Comparison of ENCODE assay signal across 20 cellular contexts in the genomic region with DNA sequence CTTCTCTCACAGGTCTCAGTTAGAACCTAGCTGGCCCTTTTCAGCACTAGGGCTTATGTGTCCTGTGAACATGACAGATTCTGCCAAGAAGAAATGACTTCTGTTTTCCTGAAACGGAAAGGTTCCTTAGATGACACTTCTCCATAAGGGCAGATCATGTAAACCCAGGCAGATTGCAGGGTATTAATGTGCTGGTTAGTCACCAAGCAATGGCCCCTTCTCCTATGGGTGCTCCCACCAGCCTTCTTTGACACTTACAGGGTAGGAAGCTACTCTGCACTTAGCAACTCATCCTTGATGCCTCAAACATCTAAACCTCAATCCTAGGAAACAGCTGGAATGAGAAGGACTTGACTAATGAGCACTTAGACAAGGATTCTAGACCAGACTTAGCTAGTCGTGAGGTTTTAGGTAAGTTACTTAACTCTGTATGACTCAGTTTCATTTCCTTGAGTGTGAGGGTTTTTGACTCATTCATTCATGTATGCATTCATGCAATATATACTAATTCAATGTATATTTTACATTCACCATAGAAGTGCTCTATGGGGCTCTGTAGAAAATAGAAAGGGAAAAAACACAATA.
"Had no signal": no experiment of that assay in that cellular context is flagged by ENCODE, and none has a peak within 500 bp of the region (broad histone marks: within the 10 kb centered on the region; RNA-seq: fewer than 3 reads in every experiment).

No MANE protein-coding gene starts in this region.

- ATAC-seq: activated CD8-positive, alpha-beta memory T cell treated with anti-CD3 and anti-CD28 coated beads, Interleukin-2, amount 10 ng/mL, durations not matched to agents 7 days and 5 days; body of pancreas; left lung; sciatic nerve had no signal

- H3K27me3 ChIP-seq: body of pancreas, ovary had no signal

- H3K4me1 ChIP-seq: body of pancreas, left lung, suprapubic skin had no signal

- H3K4me3 Mint-ChIP-seq: activated CD4-positive, alpha-beta memory T cell treated with anti-CD3 and anti-CD28 coated beads for 36 hours; activated CD8-positive, alpha-beta memory T cell treated with anti-CD3 and anti-CD28 coated beads, Interleukin-2, amount 10 ng/mL, durations not matched to agents 7 days and 5 days; activated naive CD8-positive, alpha-beta T cell; central memory CD8-positive, alpha-beta T cell; naive B cell; stimulated activated naive CD8-positive, alpha-beta T cell treated with anti-CD3 and anti-CD28 coated beads, Interleukin-15, Interleukin-2, amounts not matched to agents 100 ng/mL and 50 ng/mL, for 24 hours had no signal

- H3K4me1 Mint-ChIP-seq: activated CD8-positive, alpha-beta memory T cell treated with anti-CD3 and anti-CD28 coated beads, Interleukin-2, amount 10 ng/mL, durations not matched to agents 7 days and 5 days; central memory CD8-positive, alpha-beta T cell; naive B cell had no signal

- H3K4me3 ChIP-seq: body of pancreas, left lung, ovary, suprapubic skin had no signal

- H3K36me3 Mint-ChIP-seq: activated CD4-positive, alpha-beta memory T cell treated with anti-CD3 and anti-CD28 coated beads for 36 hours; activated CD8-positive, alpha-beta memory T cell treated with anti-CD3 and anti-CD28 coated beads, Interleukin-2, amount 10 ng/mL, durations not matched to agents 7 days and 5 days; activated naive CD8-positive, alpha-beta T cell; naive B cell had no signal

- H3K36me3 ChIP-seq: left lung, ovary, suprapubic skin had no signal

- H3K27ac ChIP-seq: body of pancreas, left lung, ovary, suprapubic skin had no signal

- H3K9me3 Mint-ChIP-seq: activated CD4-positive, alpha-beta memory T cell treated with anti-CD3 and anti-CD28 coated beads for 36 hours; central memory CD8-positive, alpha-beta T cell; naive B cell; stimulated activated naive CD8-positive, alpha-beta T cell treated with anti-CD3 and anti-CD28 coated beads, Interleukin-15, Interleukin-2, amounts not matched to agents 100 ng/mL and 50 ng/mL, for 24 hours had no signal

- DNase-seq: activated CD4-positive, alpha-beta memory T cell treated with anti-CD3 and anti-CD28 coated beads for 36 hours; activated CD4-positive, alpha-beta T cell treated with anti-CD3 and anti-CD28 coated beads for 1 hour; activated CD8-positive, alpha-beta memory T cell treated with anti-CD3 and anti-CD28 coated beads, Interleukin-2, amount 10 ng/mL, durations not matched to agents 7 days and 5 days; activated effector memory CD4-positive, alpha-beta T cell treated with anti-CD3 and anti-CD28 coated beads, Interleukin-2, amount 50 U/mL, for 16 hours; activated T-cell treated with anti-CD3 and anti-CD28 coated beads, Interleukin-2, amount 50 U/mL, for 1 hour; amygdala; body of pancreas; cortex of kidney; effector CD4-positive, alpha-beta T cell; left lung; naive B cell; ovary; T-helper 1 cell; T1000; trophoblast cell had no signal

- H3K27ac Mint-ChIP-seq: activated CD4-positive, alpha-beta memory T cell treated with anti-CD3 and anti-CD28 coated beads for 36 hours; activated CD8-positive, alpha-beta memory T cell treated with anti-CD3 and anti-CD28 coated beads, Interleukin-2, amount 10 ng/mL, durations not matched to agents 7 days and 5 days; activated naive CD8-positive, alpha-beta T cell; naive B cell; stimulated activated naive CD8-positive, alpha-beta T cell treated with anti-CD3 and anti-CD28 coated beads, Interleukin-15, Interleukin-2, amounts not matched to agents 100 ng/mL and 50 ng/mL, for 24 hours had no signal

- H3K9me3 ChIP-seq: body of pancreas, left lung, ovary, suprapubic skin had no signal
